In genomic region chr1:20187813-20188454, GRCh38 we compare ENCODE assay signal across 17 cellular contexts. TPM values are rescaled to one million over a fixed set of nuclear protein-coding genes. Genes with fewer than 3 reads are reported as not detected.
A peak's percentile ranks its signal among the peaks of the same experiment; 100 is the strongest.
DNase-seq lines count a peak whose midpoint lies in the region; ATAC-seq and TF ChIP-seq lines count a peak whose summit lies in the region.
"Had no signal": no experiment of that assay in that cellular context is flagged by ENCODE, and none has a peak within 500 bp of the region (broad histone marks: within the 10 kb centered on the region; RNA-seq: fewer than 3 reads in every experiment).

No MANE protein-coding gene starts in this region.

- DNase-seq in CD4-positive, alpha-beta memory T cell, result no peak
- DNase-seq in Kasumi-1 (lab: John Stamatoyannopoulos, UW) (peak; percentile 28 to 31), middle frontal gyrus (ENCODE audit: extremely low spot score, low spot score) (no peak), SIG-M5 (lab: John Stamatoyannopoulos, UW) (no peak), body of pancreas (no peak)
- no peak for DNase-seq in activated naive CD8-positive, alpha-beta T cell treated with anti-CD3 and anti-CD28 coated beads for 36 hours
- no peak for DNase-seq in natural killer cell treated with Interleukin-12 subunit alpha and Interleukin-12 subunit beta and Interleukin-15 and Interleukin-18, amount 100 ng/mL, for 72 hours (ENCODE audit: low spot score)
- DNase-seq: activated CD8-positive, alpha-beta memory T cell treated with anti-CD3 and anti-CD28 coated beads, Interleukin-2, amount 50 U/mL, for 4 hours; mesenchymal stem cell; NCI-H2227 treated with DMSO at 0.1 percent for 48 hours had no signal

- H3K9me3 ChIP-seq in CD4-positive, alpha-beta memory T cell (ENCODE audit: control insufficient read depth in 1 of 2, low read length in 2 of 2), result no peaks in the 10 kb centered on the region
- no peaks in the 10 kb centered on the region for H3K9me3 ChIP-seq in body of pancreas
- H3K9me3 ChIP-seq: ascending aorta, SJSA1 had no signal

- H3K36me3 ChIP-seq in CD4-positive, alpha-beta memory T cell (ENCODE audit: insufficient read depth, low read length), result no peaks in the 10 kb centered on the region
- no peaks in the 10 kb centered on the region for H3K36me3 ChIP-seq in body of pancreas (replicated peaks in 1 of 2; ENCODE audit: insufficient read depth in 1 of 2, low read depth in 2 of 2)
- H3K36me3 ChIP-seq: ascending aorta, SJSA1 had no signal

- CTCF ChIA-PET in CD4-positive, alpha-beta memory T cell (lab: Charles Lee; ENCODE audit: partially characterized antibody), result interaction anchor here (1.0 to 3.0 kb wide), 4 partner anchors 8 to 31 kb away, joined by 3 to 13 read pairs (median 4); no protein-coding TSS in a partner anchor

- H3K27ac ChIP-seq in CD4-positive, alpha-beta memory T cell (ENCODE audit: low read depth, low read length), result no peak overlapping the region
- no peak overlapping the region for H3K27ac ChIP-seq in body of pancreas
- H3K27ac ChIP-seq: ascending aorta, SJSA1 had no signal

- peaks cover 35 to 59% (median 45%) of the 10 kb centered on the region in 4 donors for H3K4me1 Mint-ChIP-seq in CD4-positive, alpha-beta memory T cell
- peaks cover 36% of the 10 kb centered on the region for H3K4me1 Mint-ChIP-seq in activated naive CD8-positive, alpha-beta T cell treated with anti-CD3 and anti-CD28 coated beads for 36 hours
- peaks cover 42 to 44% of the 10 kb centered on the region in 2 donors for H3K4me1 Mint-ChIP-seq in natural killer cell treated with Interleukin-12 subunit alpha and Interleukin-12 subunit beta and Interleukin-15 and Interleukin-18, amount 100 ng/mL, for 72 hours (ENCODE audit: low read depth in 2 of 2)

- peak overlapping the region in 6 of 8 donors; percentile 9 to 92 (median 66) for H3K4me3 Mint-ChIP-seq in CD4-positive, alpha-beta memory T cell
- no peak overlapping the region for H3K4me3 Mint-ChIP-seq in activated naive CD8-positive, alpha-beta T cell treated with anti-CD3 and anti-CD28 coated beads for 36 hours
- peak overlapping the region; percentile 75 for H3K4me3 Mint-ChIP-seq in natural killer cell treated with Interleukin-12 subunit alpha and Interleukin-12 subunit beta and Interleukin-15 and Interleukin-18, amount 100 ng/mL, for 72 hours

- no peaks in the 10 kb centered on the region for H3K27me3 ChIP-seq in CD4-positive, alpha-beta memory T cell (ENCODE audit: insufficient read depth, low read length)
- no peaks in the 10 kb centered on the region for H3K27me3 ChIP-seq in body of pancreas
- H3K27me3 ChIP-seq: ascending aorta had no signal

- intact Hi-C loops in CD4-positive, alpha-beta memory T cell (cut with micrococcal nuclease), result no loop called here
- intact Hi-C loops in body of pancreas (cut with DNase I), result no loop called here

- H3K27me3 Mint-ChIP-seq in CD4-positive, alpha-beta memory T cell, result peaks cover 0 to 3% of the 10 kb centered on the region in 2 donors
- peaks cover 35% of the 10 kb centered on the region for H3K27me3 Mint-ChIP-seq in activated naive CD8-positive, alpha-beta T cell treated with anti-CD3 and anti-CD28 coated beads for 36 hours
- peaks cover 0 to 15% of the 10 kb centered on the region in 2 donors for H3K27me3 Mint-ChIP-seq in natural killer cell treated with Interleukin-12 subunit alpha and Interleukin-12 subunit beta and Interleukin-15 and Interleukin-18, amount 100 ng/mL, for 72 hours

- TF ChIP-seq CTCF in body of pancreas (IDR thresholded peaks at IDR 0.05), result no peak

- WGBS in body of pancreas, 2 donors, result 43 to 48% methylated on average over 4 of the region's 4 CpGs

- peak overlapping the region in 1 of 2 donors; percentile 13 for H3K4me3 ChIP-seq in CD4-positive, alpha-beta memory T cell (ENCODE audit: low read length in 2 of 2)
- no peak overlapping the region for H3K4me3 ChIP-seq in body of pancreas
- H3K4me3 ChIP-seq: ascending aorta, SJSA1 had no signal

- no peak for ATAC-seq in natural killer cell treated with Interleukin-12 subunit alpha and Interleukin-12 subunit beta and Interleukin-15 and Interleukin-18, amount 100 ng/mL, for 72 hours
- no peak for ATAC-seq in body of pancreas
- ATAC-seq: WTC11 had no signal

- H3K27ac Mint-ChIP-seq in CD4-positive, alpha-beta memory T cell, result peak overlapping the region in 3 of 7 donors; percentile 23 to 47 (median 40)
- peak overlapping the region; percentile 34 for H3K27ac Mint-ChIP-seq in activated naive CD8-positive, alpha-beta T cell treated with anti-CD3 and anti-CD28 coated beads for 36 hours
- peak overlapping the region; percentile 2 to 57 for H3K27ac Mint-ChIP-seq in natural killer cell treated with Interleukin-12 subunit alpha and Interleukin-12 subunit beta and Interleukin-15 and Interleukin-18, amount 100 ng/mL, for 72 hours
- H3K27ac Mint-ChIP-seq: WTC11 had no signal

- POLR2A ChIA-PET in CD4-positive, alpha-beta memory T cell (lab: Charles Lee; ENCODE audit: partially characterized antibody), result interaction anchor here (0.6 to 1.8 kb wide), 3 partner anchors 8 to 25 kb away, joined by 3 to 5 read pairs (median 3); no protein-coding TSS in a partner anchor

- peaks cover 47% of the 10 kb centered on the region for H3K4me1 ChIP-seq in CD4-positive, alpha-beta memory T cell (ENCODE audit: insufficient read depth, low read length)
- H3K4me1 ChIP-seq in body of pancreas, result peaks cover 11% of the 10 kb centered on the region
- H3K4me1 ChIP-seq: ascending aorta, SJSA1 had no signal

- no peaks in the 10 kb centered on the region for H3K9me3 Mint-ChIP-seq in CD4-positive, alpha-beta memory T cell
- no peaks in the 10 kb centered on the region for H3K9me3 Mint-ChIP-seq in activated naive CD8-positive, alpha-beta T cell treated with anti-CD3 and anti-CD28 coated beads for 36 hours
- no peaks in the 10 kb centered on the region for H3K9me3 Mint-ChIP-seq in natural killer cell treated with Interleukin-12 subunit alpha and Interleukin-12 subunit beta and Interleukin-15 and Interleukin-18, amount 100 ng/mL, for 72 hours
- H3K9me3 Mint-ChIP-seq: WTC11 had no signal

- no peaks in the 10 kb centered on the region for H3K36me3 Mint-ChIP-seq in CD4-positive, alpha-beta memory T cell
- peaks cover 4% of the 10 kb centered on the region for H3K36me3 Mint-ChIP-seq in activated naive CD8-positive, alpha-beta T cell treated with anti-CD3 and anti-CD28 coated beads for 36 hours
- no peaks in the 10 kb centered on the region for H3K36me3 Mint-ChIP-seq in natural killer cell treated with Interleukin-12 subunit alpha and Interleukin-12 subunit beta and Interleukin-15 and Interleukin-18, amount 100 ng/mL, for 72 hours
- H3K36me3 Mint-ChIP-seq: WTC11 had no signal

- TF ChIP-seq POLR2A in body of pancreas (IDR thresholded peaks at IDR 0.05), result no peak

RNA-seq across cellular contexts. Expression of gene PLA2G2C, which starts 1.6 kb away (rescaled TPM):
- not detected for total RNA-seq in CD4-positive, alpha-beta memory T cell
- not detected for polyA plus RNA-seq in CD4-positive, alpha-beta memory T cell
- not detected for total RNA-seq in activated naive CD8-positive, alpha-beta T cell treated with anti-CD3 and anti-CD28 coated beads for 36 hours
- under 1 TPM in 1 of 2 donors, not detected in 1; 0.17 TPM for total RNA-seq in natural killer cell treated with Interleukin-12 subunit alpha and Interleukin-12 subunit beta and Interleukin-15 and Interleukin-18, amount 100 ng/mL, for 72 hours
- total RNA-seq in body of pancreas, result not detected
- total RNA-seq: ascending aorta, Daoy, fibroblast of villous mesenchyme, SJSA1, urinary bladder, WTC11 had no signal
- polyA plus RNA-seq: BJ, urinary bladder had no signal

RNA-seq across cellular contexts. Expression of gene UBXN10, which starts 2.0 kb away (rescaled TPM):
- total RNA-seq in CD4-positive, alpha-beta memory T cell, result under 1 TPM; 0.06 to 0.08 TPM
- polyA plus RNA-seq in CD4-positive, alpha-beta memory T cell, result under 1 TPM; 0.69 to 0.78 TPM
- total RNA-seq in activated naive CD8-positive, alpha-beta T cell treated with anti-CD3 and anti-CD28 coated beads for 36 hours, result 1 to 10 TPM; 1.1 to 1.2 TPM
- total RNA-seq in natural killer cell treated with Interleukin-12 subunit alpha and Interleukin-12 subunit beta and Interleukin-15 and Interleukin-18, amount 100 ng/mL, for 72 hours, result under 1 TPM; 0.26 to 0.56 TPM
- total RNA-seq in body of pancreas, result 1 to 10 TPM in 1 of 2 donors, under 1 TPM in 1; under 0.01 to 1.0 TPM
- total RNA-seq: ascending aorta, fibroblast of villous mesenchyme, SJSA1 had no signal
- polyA plus RNA-seq: BJ had no signal

RNA-seq across cellular contexts. Expression of gene PLA2G2F, which starts 48.8 kb away (rescaled TPM):
- total RNA-seq in CD4-positive, alpha-beta memory T cell, result not detected
- polyA plus RNA-seq in CD4-positive, alpha-beta memory T cell, result not detected
- total RNA-seq in activated naive CD8-positive, alpha-beta T cell treated with anti-CD3 and anti-CD28 coated beads for 36 hours, result not detected
- not detected for total RNA-seq in natural killer cell treated with Interleukin-12 subunit alpha and Interleukin-12 subunit beta and Interleukin-15 and Interleukin-18, amount 100 ng/mL, for 72 hours
- total RNA-seq in body of pancreas, result not detected
- total RNA-seq: ascending aorta, Daoy, fibroblast of villous mesenchyme, SJSA1, WTC11 had no signal
- polyA plus RNA-seq: BJ had no signal

Comparison
In these comparisons a context has a peak if more than half of its experiments do, and no peak if none do; other contexts are left out.
1. DNase-seq: peak in Kasumi-1 (2 of 2); none in CD4-positive, alpha-beta memory T cell (0 of 5), activated naive CD8-positive, alpha-beta T cell treated with anti-CD3 and anti-CD28 coated beads for 36 hours (single experiment), natural killer cell treated with Interleukin-12 subunit alpha and Interleukin-12 subunit beta and Interleukin-15 and Interleukin-18, amount 100 ng/mL, for 72 hours (single experiment), middle frontal gyrus (single experiment), SIG-M5 (single experiment) and body of pancreas (0 of 4).